In the genomic region with DNA sequence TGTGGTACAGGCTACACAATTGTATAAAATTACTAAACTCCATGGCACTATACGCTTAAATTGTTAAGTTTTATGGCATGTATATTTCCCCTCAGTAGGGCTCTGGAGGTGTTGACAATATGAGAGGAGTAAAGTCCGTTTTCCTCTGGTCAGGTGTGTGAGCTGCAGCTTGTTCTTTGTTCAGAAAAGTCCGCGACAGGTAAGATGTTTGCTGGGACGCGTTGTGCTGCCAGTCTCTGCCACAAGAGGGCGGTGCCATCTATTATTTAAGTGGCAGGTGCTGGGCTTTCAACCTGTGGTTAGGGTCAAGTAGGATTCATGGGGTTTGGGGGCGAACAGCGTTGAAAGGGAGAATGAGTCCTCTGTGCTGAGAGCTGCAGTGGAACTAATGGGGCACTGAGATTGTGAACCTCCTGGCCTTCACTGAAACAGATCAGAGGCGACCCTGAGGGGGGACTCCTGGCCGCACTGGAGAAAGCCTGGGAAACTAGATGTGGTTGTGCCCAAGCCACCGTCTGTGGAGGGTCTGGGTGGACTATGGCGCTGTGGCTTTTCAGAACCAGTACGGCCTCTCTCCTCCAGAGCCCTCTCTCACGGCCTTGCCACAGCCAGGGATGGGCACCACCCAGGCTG, we compare ENCODE assay signal across 8 cellular contexts.
DNase-seq lines count a peak whose midpoint lies in the region; ATAC-seq and TF ChIP-seq lines count a peak whose summit lies in the region.

No MANE protein-coding gene starts in this region.

- DNase-seq in DMS53 (lab: John Stamatoyannopoulos, UW) (peak; percentile 61), Peyer's patch (peak; percentile 32 to 90 (median 84)), endothelial cell (ENCODE audit: low spot score) (no peak), SKM-1 treated with dmso at 0.1 percent for 144 hours (lab: John Stamatoyannopoulos, UW; ENCODE audit: unreplicated experiment) (no peak), psoas muscle (no peak), omental fat pad (ENCODE audit: low spot score) (no peak)
- DNase-seq in stimulated activated CD4-positive, alpha-beta T cell treated with anti-CD3 and anti-CD28 coated beads, Interleukin-1b, Interleukin-23, amount 100 ng/mL, for 48 hours: peak; percentile 8

- H3K36me3 Mint-ChIP-seq in endothelial cell (ENCODE audit: low read depth, unreplicated experiment): peaks cover 35% of the 10 kb centered on the region

- peak in 5 of 6 experiments; percentile 12 to 89 (median 85) for TF ChIP-seq CTCF in Peyer's patch (IDR thresholded peaks at IDR 0.05)
- peak; percentile 33 for TF ChIP-seq CTCF in endothelial cell (IDR thresholded peaks at IDR 0.05; ENCODE audit: unreplicated experiment)
- no peak for TF ChIP-seq CTCF in psoas muscle (IDR thresholded peaks at IDR 0.05)
- TF ChIP-seq CTCF in omental fat pad (IDR thresholded peaks at IDR 0.05): no peak

- no peaks in the 10 kb centered on the region for H3K27me3 ChIP-seq in Peyer's patch
- H3K27me3 ChIP-seq in psoas muscle (ENCODE audit: insufficient read depth in 3 of 3, low read length in 2 of 3): peaks cover 0 to 1% (median 0%) of the 10 kb centered on the region in 3 donors

- H3K9me3 Mint-ChIP-seq in endothelial cell (ENCODE audit: unreplicated experiment): peaks cover 61% of the 10 kb centered on the region

- no peaks in the 10 kb centered on the region for H3K36me3 ChIP-seq in Peyer's patch
- no peaks in the 10 kb centered on the region for H3K36me3 ChIP-seq in psoas muscle (ENCODE audit: insufficient read depth in 1 of 2, low read depth in 1 of 2)

- H3K4me1 Mint-ChIP-seq in endothelial cell (ENCODE audit: unreplicated experiment): no peaks in the 10 kb centered on the region

- no peak overlapping the region for H3K4me3 ChIP-seq in Peyer's patch
- no peak overlapping the region for H3K4me3 ChIP-seq in psoas muscle

- H3K27ac Mint-ChIP-seq in endothelial cell (ENCODE audit: unreplicated experiment): no peak overlapping the region

- no peak for TF ChIP-seq POLR2A in Peyer's patch (IDR thresholded peaks at IDR 0.05)

- no peak overlapping the region for H3K4me3 Mint-ChIP-seq in endothelial cell (ENCODE audit: unreplicated experiment)

- H3K27ac ChIP-seq in Peyer's patch: no peak overlapping the region
- H3K27ac ChIP-seq in psoas muscle: no peak overlapping the region

- H3K9me3 ChIP-seq in Peyer's patch (no peaks in the 10 kb centered on the region), psoas muscle (no peaks in the 10 kb centered on the region)

- ATAC-seq in GM21360 (IDR thresholded peaks at IDR 0.05; ENCODE audit: unreplicated experiment) (peak; percentile 63), psoas muscle (no peak), omental fat pad (ENCODE audit: low FRiP score) (no peak)

- intact Hi-C loops in psoas muscle (cut with DNase I): no loop called here

- WGBS in psoas muscle, 3 donors: 61 to 66% (median 64%) methylated on average over 15 of the region's 15 CpGs

- H3K27me3 Mint-ChIP-seq in endothelial cell (ENCODE audit: unreplicated experiment): peaks cover 5% of the 10 kb centered on the region

- H3K4me1 ChIP-seq in Peyer's patch: no peaks in the 10 kb centered on the region
- H3K4me1 ChIP-seq in psoas muscle: no peaks in the 10 kb centered on the region

Comparison
In these comparisons a context has a peak if more than half of its experiments do, and no peak if none do; other contexts are left out.
1. DNase-seq: peak in DMS53 (single experiment), Peyer's patch (3 of 3) and stimulated activated CD4-positive, alpha-beta T cell treated with anti-CD3 and anti-CD28 coated beads, Interleukin-1b, Interleukin-23, amount 100 ng/mL, for 48 hours (single experiment); none in endothelial cell (single experiment), SKM-1 treated with dmso at 0.1 percent for 144 hours (single experiment), psoas muscle (0 of 2) and omental fat pad (single experiment).
2. CTCF ChIP-seq: peak in Peyer's patch (5 of 6) and endothelial cell (single experiment); none in psoas muscle (single experiment) and omental fat pad (0 of 3).